Comparison of ENCODE assay signal across 8 cellular contexts in the genomic region with DNA sequence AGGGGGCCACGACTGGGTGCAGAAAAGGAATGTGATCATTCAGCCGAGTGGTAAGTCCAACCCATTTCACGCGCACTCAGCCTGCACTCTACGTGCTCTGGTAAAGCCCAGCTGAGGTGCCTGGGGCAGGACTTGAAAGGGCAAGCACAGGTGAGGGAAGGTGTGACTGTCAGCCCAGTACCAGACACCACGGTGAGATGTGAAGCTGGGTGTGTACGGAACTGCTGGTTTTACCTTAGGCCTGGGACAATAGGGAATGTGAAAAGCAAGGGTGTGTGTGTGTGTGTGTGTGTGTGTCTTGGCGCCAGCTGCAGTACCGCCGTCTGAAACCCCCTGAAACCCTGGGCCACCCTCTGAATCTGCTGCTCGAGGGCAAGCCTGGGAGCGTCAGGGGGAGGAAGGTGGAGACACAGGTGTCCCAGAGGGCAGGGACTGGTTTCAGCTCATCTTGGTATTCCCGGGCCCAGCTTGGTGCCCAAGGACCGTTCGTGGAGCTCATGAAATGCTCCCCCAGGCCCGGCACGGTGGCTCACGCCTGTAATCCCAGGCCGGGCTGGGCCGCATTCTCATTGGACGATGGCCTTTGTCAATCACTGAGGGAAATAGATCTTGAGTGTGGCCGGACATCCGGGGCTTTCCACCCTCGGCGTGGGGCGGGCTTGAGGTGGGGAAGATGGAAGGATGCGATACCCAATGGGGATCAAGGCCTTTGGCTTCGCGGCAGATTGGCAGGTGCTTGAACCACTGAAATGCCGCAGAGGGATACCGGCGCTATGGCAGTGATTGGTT. TPM values are rescaled to one million over a fixed set of nuclear protein-coding genes. Genes with fewer than 3 reads are reported as not detected.
DNase-seq lines count a peak whose midpoint lies in the region; ATAC-seq and TF ChIP-seq lines count a peak whose summit lies in the region.

No MANE protein-coding gene starts in this region.

- no peaks in the 10 kb centered on the region for H3K27me3 ChIP-seq in mucosa of stomach (ENCODE audit: control insufficient read depth, insufficient read depth, low read length)

- H3K9ac ChIP-seq in mucosa of stomach (ENCODE audit: low read length): peak overlapping the region; percentile 81

- DNase-seq in DMS53 treated with DMSO at 0.1 percent for 48 hours (lab: John Stamatoyannopoulos, UW; ENCODE audit: unreplicated experiment) (peak; percentile 99), KG1 (lab: John Stamatoyannopoulos, UW) (peak; percentile 97)
- peak; percentile 99 to 100 for DNase-seq in activated T-cell treated with anti-CD3 and anti-CD28 coated beads, Interleukin-2, amount 50 U/mL, for 48 hours
- DNase-seq in stimulated activated CD8-positive, alpha-beta memory T cell treated with anti-CD3 and anti-CD28 coated beads, Interleukin-4, amount 100 ng/mL, for 48 hours: peak; percentile 99

- peak overlapping the region; percentile 68 for H3K4me3 ChIP-seq in mucosa of stomach (ENCODE audit: low read length)

- H3K36me3 ChIP-seq in mucosa of stomach (ENCODE audit: control insufficient read depth, insufficient read depth, low read length): no peaks in the 10 kb centered on the region

- H3K9me3 ChIP-seq in mucosa of stomach (ENCODE audit: control insufficient read depth, low read length): no peaks in the 10 kb centered on the region

- H3K4me1 ChIP-seq in mucosa of stomach (ENCODE audit: control insufficient read depth, insufficient read depth, low read length): peaks cover 18% of the 10 kb centered on the region

- ATAC-seq in GM21737 (IDR thresholded peaks at IDR 0.05; ENCODE audit: unreplicated experiment): peak; percentile 95
- peak; percentile 94 for ATAC-seq in esophagus mucosa

TF ChIP-seq in PFSK-1, 5 proteins besides CTCF, POLR2A, EP300 and RAD21:
- 0 out of 2 replicates have a peak, but pooled peaks have one; percentile 45 for TF ChIP-seq POLR2AphosphoS5 (IDR thresholded peaks at IDR 0.05; ENCODE audit: low read depth, low read length)
- no peak for TF ChIP-seq FOXP2 (optimal IDR thresholded peaks at IDR 0.05; ENCODE audit: borderline replicate concordance, extremely low read depth, extremely low read length, insufficient read depth)
- TF ChIP-seq SIN3A (IDR thresholded peaks at IDR 0.05; ENCODE audit: borderline replicate concordance, insufficient read depth, low read length): no peak; the same call in 1 of the 2 replicates
- TF ChIP-seq, protein P1, sequence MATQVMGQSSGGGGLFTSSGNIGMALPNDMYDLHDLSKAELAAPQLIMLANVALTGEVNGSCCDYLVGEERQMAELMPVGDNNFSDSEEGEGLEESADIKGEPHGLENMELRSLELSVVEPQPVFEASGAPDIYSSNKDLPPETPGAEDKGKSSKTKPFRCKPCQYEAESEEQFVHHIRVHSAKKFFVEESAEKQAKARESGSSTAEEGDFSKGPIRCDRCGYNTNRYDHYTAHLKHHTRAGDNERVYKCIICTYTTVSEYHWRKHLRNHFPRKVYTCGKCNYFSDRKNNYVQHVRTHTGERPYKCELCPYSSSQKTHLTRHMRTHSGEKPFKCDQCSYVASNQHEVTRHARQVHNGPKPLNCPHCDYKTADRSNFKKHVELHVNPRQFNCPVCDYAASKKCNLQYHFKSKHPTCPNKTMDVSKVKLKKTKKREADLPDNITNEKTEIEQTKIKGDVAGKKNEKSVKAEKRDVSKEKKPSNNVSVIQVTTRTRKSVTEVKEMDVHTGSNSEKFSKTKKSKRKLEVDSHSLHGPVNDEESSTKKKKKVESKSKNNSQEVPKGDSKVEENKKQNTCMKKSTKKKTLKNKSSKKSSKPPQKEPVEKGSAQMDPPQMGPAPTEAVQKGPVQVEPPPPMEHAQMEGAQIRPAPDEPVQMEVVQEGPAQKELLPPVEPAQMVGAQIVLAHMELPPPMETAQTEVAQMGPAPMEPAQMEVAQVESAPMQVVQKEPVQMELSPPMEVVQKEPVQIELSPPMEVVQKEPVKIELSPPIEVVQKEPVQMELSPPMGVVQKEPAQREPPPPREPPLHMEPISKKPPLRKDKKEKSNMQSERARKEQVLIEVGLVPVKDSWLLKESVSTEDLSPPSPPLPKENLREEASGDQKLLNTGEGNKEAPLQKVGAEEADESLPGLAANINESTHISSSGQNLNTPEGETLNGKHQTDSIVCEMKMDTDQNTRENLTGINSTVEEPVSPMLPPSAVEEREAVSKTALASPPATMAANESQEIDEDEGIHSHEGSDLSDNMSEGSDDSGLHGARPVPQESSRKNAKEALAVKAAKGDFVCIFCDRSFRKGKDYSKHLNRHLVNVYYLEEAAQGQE (IDR thresholded peaks at IDR 0.05; ENCODE audit: insufficient read depth in 1 of 2, low read depth in 2 of 2, low read length in 2 of 2): no peak

RNA-seq across cellular contexts. Expression of a gene that starts 27.8 kb away (rescaled TPM):
- polyA plus RNA-seq in PFSK-1 (2012; ENCODE audit: insufficient read length, low read depth): not detected
- 16.9 TPM for total RNA-seq in esophagus mucosa

RNA-seq across cellular contexts. Expression of a gene that starts 39.4 kb away (rescaled TPM):
- 191 TPM for polyA plus RNA-seq in PFSK-1 (2012; ENCODE audit: insufficient read length, low read depth)
- 32.3 TPM for total RNA-seq in esophagus mucosa

RNA-seq across cellular contexts. Expression of a gene that starts 55.1 kb away (rescaled TPM):
- polyA plus RNA-seq in PFSK-1 (2012; ENCODE audit: insufficient read length, low read depth): 104 TPM
- 11.0 TPM for total RNA-seq in esophagus mucosa

RNA-seq across cellular contexts. Expression of a gene that starts 55.3 kb away (rescaled TPM):
- polyA plus RNA-seq in PFSK-1 (2012; ENCODE audit: insufficient read length, low read depth): 35.7 TPM
- total RNA-seq in esophagus mucosa: 17.8 TPM

Comparison
In these comparisons a context has a peak if more than half of its experiments do, and no peak if none do; other contexts are left out.
1. Peak in every context shown above with its lines: DNase-seq, ATAC-seq and H3K4me3 ChIP-seq.